7 cellular contexts compared by ENCODE assay signal in genomic region chr1:148246258-148246861, GRCh38.
DNase-seq lines count a peak whose midpoint lies in the region; ATAC-seq, FAIRE-seq and TF ChIP-seq lines count a peak whose summit lies in the region.
"Not testable (repeated sequence)": the region's sequence is repeated elsewhere in the genome, so short reads cannot be mapped to it uniquely, and the experiment has no call there.

No MANE protein-coding gene starts in this region.

- H3K4me1 Mint-ChIP-seq in glutamatergic neuron (ENCODE audit: low read depth, unreplicated experiment): not testable (repeated sequence)

- FAIRE-seq in pancreas (lab: Jason Lieb, UNC): not testable (repeated sequence)

- not testable (repeated sequence) for H3K4me1 ChIP-seq in HUES48 (ENCODE audit: control insufficient read depth, insufficient read depth, low read length); body of pancreas; hepatocyte (ENCODE audit: insufficient read depth); left lung; pancreas; upper lobe of right lung

- H3K4me3 ChIP-seq in HUES48 (ENCODE audit: low read depth, low read length): peak overlapping the region; percentile 66
- not testable (repeated sequence) for H3K4me3 ChIP-seq in body of pancreas, hepatocyte, left lung, pancreas, upper lobe of right lung

- peak overlapping the region; percentile 59 for H3K27ac Mint-ChIP-seq in glutamatergic neuron (ENCODE audit: unreplicated experiment)

- not testable (repeated sequence) for H3K36me3 ChIP-seq in HUES48 (ENCODE audit: control insufficient read depth, insufficient read depth, low read length); body of pancreas (replicated peaks in 1 of 2; ENCODE audit: insufficient read depth in 1 of 2, low read depth in 2 of 2); hepatocyte (replicated peaks; ENCODE audit: insufficient read depth, low read depth); left lung; pancreas; upper lobe of right lung

- not testable (repeated sequence) for H3K36me3 Mint-ChIP-seq in glutamatergic neuron (ENCODE audit: unreplicated experiment)

- not testable (repeated sequence) for TF ChIP-seq POLR2A in body of pancreas (IDR thresholded peaks at IDR 0.05)

- H3K9me3 Mint-ChIP-seq in glutamatergic neuron (ENCODE audit: unreplicated experiment): not testable (repeated sequence)

- ATAC-seq in body of pancreas (peak; percentile 75), left lung (peak; percentile 81), pancreas (peak; percentile 70 to 87 (median 82)), upper lobe of right lung (peak; percentile 79)

- not testable (repeated sequence) for H4K20me1 ChIP-seq in hepatocyte (ENCODE audit: insufficient read depth, poor library complexity, severe bottlenecking)

- 29% methylated on average over 19 of the region's 46 CpGs; no CpG with 5 or more reads in 1 of the 2 donors for WGBS in body of pancreas, 2 donors
- 33% methylated on average over 31 of the region's 46 CpGs for WGBS in hepatocyte (ENCODE audit: low lambda C conversion rate, missing lambda C conversion rate)
- WGBS in pancreas, 2 donors: 34 to 47% methylated on average over 16 to 33 of the region's 46 CpGs

- peak overlapping the region; percentile 63 for H2AFZ ChIP-seq in hepatocyte

- not testable (repeated sequence) for H3K9me3 ChIP-seq in HUES48 (ENCODE audit: control insufficient read depth, insufficient read depth, low read length); body of pancreas; hepatocyte (ENCODE audit: low read depth); left lung; pancreas; upper lobe of right lung

- peak overlapping the region; percentile 76 for H3K4me3 Mint-ChIP-seq in glutamatergic neuron (ENCODE audit: unreplicated experiment)

- not testable (repeated sequence) for DNase-seq in body of pancreas, left lung, upper lobe of right lung
- DNase-seq in glutamatergic neuron: peak; percentile 27
- peak; percentile 9 for DNase-seq in hepatocyte (ENCODE audit: low spot score)
- DNase-seq in pancreas: peak in 1 of 6 donors; percentile 13

- intact Hi-C loops in body of pancreas (cut with DNase I); left lung (cut with DNase I); pancreas (cut with DNase I); upper lobe of right lung (cut with DNase I): not testable (repeated sequence)

- H3K9me2 ChIP-seq in hepatocyte (replicated peaks; ENCODE audit: insufficient read depth): not testable (repeated sequence)

- peak overlapping the region; percentile 65 for H3K4me2 ChIP-seq in hepatocyte

- H3K79me2 ChIP-seq in hepatocyte: not testable (repeated sequence)

- not testable (repeated sequence) for TF ChIP-seq CTCF in body of pancreas (IDR thresholded peaks at IDR 0.05); glutamatergic neuron (IDR thresholded peaks at IDR 0.05; ENCODE audit: partially characterized antibody, unreplicated experiment); hepatocyte (IDR thresholded peaks at IDR 0.05; ENCODE audit: poor library complexity); left lung (IDR thresholded peaks at IDR 0.05); pancreas (IDR thresholded peaks at IDR 0.05); upper lobe of right lung (IDR thresholded peaks at IDR 0.05)

- H3K27me3 ChIP-seq in HUES48 (ENCODE audit: control insufficient read depth, insufficient read depth, low read length); body of pancreas; hepatocyte; left lung; pancreas; upper lobe of right lung: not testable (repeated sequence)

- not testable (repeated sequence) for H3K27me3 Mint-ChIP-seq in glutamatergic neuron (ENCODE audit: unreplicated experiment)

- H3K27ac ChIP-seq in HUES48 (ENCODE audit: low read depth, low read length); body of pancreas; left lung; pancreas; upper lobe of right lung: not testable (repeated sequence)
- peak overlapping the region; percentile 31 for H3K27ac ChIP-seq in hepatocyte

- H3K9ac ChIP-seq in HUES48 (ENCODE audit: low read depth, low read length): peak overlapping the region; percentile 59; the same call in 1 of the 2 replicates
